In the genomic region with DNA sequence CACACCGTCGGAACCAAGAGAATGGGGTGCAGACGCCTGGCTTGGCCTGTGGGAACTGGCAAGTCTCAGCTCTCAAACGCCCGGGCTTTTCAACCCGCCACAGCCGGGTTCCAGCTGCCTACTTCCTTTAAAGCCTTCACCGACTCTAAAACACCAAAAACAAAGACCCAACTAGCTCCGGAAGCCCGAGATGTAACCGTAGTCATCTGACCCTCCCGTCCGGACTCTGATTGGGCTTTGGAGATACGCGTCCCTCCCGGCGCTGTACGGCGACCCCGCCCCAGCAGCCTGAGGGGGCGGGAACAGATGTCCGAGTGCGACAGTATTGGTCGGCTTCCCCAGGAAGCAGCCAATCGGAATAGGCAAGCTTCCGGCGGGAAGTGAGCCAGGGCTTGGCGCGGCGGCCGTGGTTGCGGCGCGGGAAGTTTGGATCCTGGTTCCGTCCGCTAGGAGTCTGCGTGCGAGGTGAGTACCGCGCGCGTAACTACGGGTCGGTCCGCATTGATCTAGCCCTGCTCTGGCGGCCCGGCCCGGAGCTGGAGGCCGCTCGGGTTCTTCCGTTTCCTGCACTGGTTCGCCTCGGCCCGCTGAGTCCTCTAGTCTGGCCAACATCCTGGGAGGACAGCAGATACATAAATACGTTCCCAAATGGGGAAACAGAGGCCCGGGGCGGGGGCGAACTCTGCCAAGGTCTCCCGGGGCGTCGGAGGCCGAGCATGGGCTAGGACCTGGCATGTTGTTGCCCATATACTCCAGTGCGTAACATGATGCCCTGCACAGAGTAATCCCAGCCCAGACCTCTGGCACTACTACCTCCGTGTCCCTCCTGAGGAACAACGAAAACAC, we compare ENCODE assay signal across 8 cellular contexts. TPM values are rescaled to one million over a fixed set of nuclear protein-coding genes. Genes with fewer than 3 reads are reported as not detected.
DNase-seq lines count a peak whose midpoint lies in the region; ATAC-seq, FAIRE-seq and TF ChIP-seq lines count a peak whose summit lies in the region.

A gene (plus strand): TSS at position 371 of the 846 bp plus-strand sequence. CDS start 30,047 bp downstream, outside the sequence.

- TSS peak; percentile 44 for BruUV-seq in mammary epithelial cell (replicated peaks; lab: Mats Ljungman, UMichigan)

- H3K27ac ChIP-seq in WERI-Rb-1 = peak within 1 kb of the TSS; percentile 92
- peak within 1 kb of the TSS; percentile 56 for H3K27ac ChIP-seq in mammary epithelial cell (ENCODE audit: insufficient read depth, low read depth, low read length)
- H3K27ac ChIP-seq in small intestine (ENCODE audit: low read depth in 1 of 2, low read length in 1 of 2) = peak within 1 kb of the TSS; percentile 83 to 97

- H3K4me1 ChIP-seq in mammary epithelial cell (ENCODE audit: insufficient read depth, low read length) (peaks cover 17% of the 10 kb centered on the region), small intestine (ENCODE audit: control insufficient read depth in 2 of 2, insufficient read depth in 1 of 2, low read depth in 1 of 2, low read length in 1 of 2) (no peaks in the 10 kb centered on the region)

- H2AFZ ChIP-seq in mammary epithelial cell (ENCODE audit: low read depth, low read length) = peak within 1 kb of the TSS; percentile 96

- 2% methylated on average over 28 of the region's 65 CpGs for WGBS in mammary epithelial cell (ENCODE audit: low coverage, missing lambda C conversion rate)
- 0 to 1% (median 0%) methylated on average over 54 to 65 of the region's 65 CpGs for WGBS in small intestine, 3 donors

- H4K20me1 ChIP-seq in mammary epithelial cell (ENCODE audit: insufficient read depth, low read length) = no peaks in the 10 kb centered on the region

- in situ Hi-C loops in mammary epithelial cell (cut with MboI; ENCODE audit: low sequenced_read_pairs in 2 of 2) = no loop called here

- CTCF ChIA-PET in mammary epithelial cell (lab: Charles Lee; ENCODE audit: low non-redundant PET) = interaction anchor here (0.6 kb wide), 2 partner anchors 96 to 156 kb away, joined by 3 to 9 read pairs; no protein-coding TSS in a partner anchor

- DNase-seq in AG08395 (ENCODE audit: low spot score) (peak; percentile 100), NCI-H2227 (lab: John Stamatoyannopoulos, UW; ENCODE audit: unreplicated experiment) (peak; percentile 95), WERI-Rb-1 (peak; percentile 95), mammary epithelial cell (peak; percentile 96), iPS-NIHi11 (ENCODE audit: low spot score) (peak; percentile 99), small intestine (peak; percentile 98)

- FAIRE-seq in small intestine (lab: Jason Lieb, UNC) = no peak

- H3K36me3 ChIP-seq in WERI-Rb-1 (peaks cover 18% of the 10 kb centered on the region), mammary epithelial cell (ENCODE audit: insufficient read depth, low read length) (no peaks in the 10 kb centered on the region), small intestine (ENCODE audit: control insufficient read depth in 2 of 2, insufficient read depth in 2 of 2, low read length in 2 of 2) (no peaks in the 10 kb centered on the region)

- intact Hi-C loops in mammary epithelial cell (cut with micrococcal nuclease) = loop anchor here (2.0 kb wide), 1 partner anchor 156 kb away; no protein-coding TSS in a partner anchor

- H3K9ac ChIP-seq in mammary epithelial cell (ENCODE audit: insufficient read depth, low read length) = peak within 1 kb of the TSS; percentile 86

- H3K27me3 ChIP-seq in WERI-Rb-1 (ENCODE audit: insufficient read depth, low read depth, severe bottlenecking) = no peaks in the 10 kb centered on the region
- H3K27me3 ChIP-seq in mammary epithelial cell (ENCODE audit: insufficient read depth, low read length) = no peaks in the 10 kb centered on the region
- no peaks in the 10 kb centered on the region for H3K27me3 ChIP-seq in small intestine (ENCODE audit: control insufficient read depth in 2 of 2, insufficient read depth in 2 of 2, low read length in 2 of 2)

- ATAC-seq in GM18873 (IDR thresholded peaks at IDR 0.05; ENCODE audit: low FRiP score, unreplicated experiment) (peak; percentile 94), HG03139 (IDR thresholded peaks at IDR 0.05; ENCODE audit: unreplicated experiment) (peak; percentile 97)

- peaks cover 32% of the 10 kb centered on the region for H3K79me2 ChIP-seq in mammary epithelial cell (ENCODE audit: insufficient read depth, low read length)

- H3K4me3 ChIP-seq in WERI-Rb-1 (ENCODE audit: low read depth, low read length) = peak within 1 kb of the TSS; percentile 94
- H3K4me3 ChIP-seq in mammary epithelial cell (replicated peaks in 1 of 3; ENCODE audit: insufficient read depth in 1 of 3, low read depth in 2 of 3, low read length in 3 of 3) = peak within 1 kb of the TSS; percentile 78 to 86 (median 83)
- peak within 1 kb of the TSS; percentile 44 to 78 for H3K4me3 ChIP-seq in small intestine (ENCODE audit: low read depth in 1 of 2, low read length in 2 of 2)

- TF ChIP-seq CTCF in WERI-Rb-1 (IDR thresholded peaks at IDR 0.05; ENCODE audit: low read depth, low read length) (no peak), mammary epithelial cell (conservative IDR thresholded peaks at IDR 0.05 in 1 of 2, IDR thresholded peaks at IDR 0.05 in 1 of 2; ENCODE audit: extremely low read depth in 1 of 2, insufficient read depth in 1 of 2, low read depth in 1 of 2, low read length in 2 of 2) (peak in 1 of 2 donors; percentile 36)

- H3K9me3 ChIP-seq in WERI-Rb-1 (ENCODE audit: severe bottlenecking) (no peaks in the 10 kb centered on the region), mammary epithelial cell (replicated peaks; ENCODE audit: insufficient read depth, low read length) (no peaks in the 10 kb centered on the region), small intestine (ENCODE audit: control insufficient read depth, low read depth) (no peaks in the 10 kb centered on the region)

- dilution Hi-C loops in mammary epithelial cell (cut with HindIII; ENCODE audit: low sequenced_read_pairs) = loop anchor here (5.0 kb wide), 1 partner anchor 40 kb away; no protein-coding TSS in a partner anchor

- H3K4me2 ChIP-seq in mammary epithelial cell (ENCODE audit: insufficient read depth, low read depth, low read length) = peak within 1 kb of the TSS; percentile 95

RNA-seq across cellular contexts. Expression of the gene that starts here (rescaled TPM):
- 1 to 10 TPM in 1 of 2 donors, under 1 TPM in 1; 0.83 to 9.2 TPM for total RNA-seq in mammary epithelial cell
- 4.4 TPM for polyA plus RNA-seq in mammary epithelial cell
- polyA minus RNA-seq in mammary epithelial cell = 62.5 TPM
- 1 to 10 TPM; 1.6 to 4.7 (median 1.9) TPM for polyA plus RNA-seq in small intestine

Comparison
In these comparisons a context has a peak if more than half of its experiments do, and no peak if none do; other contexts are left out.
1. Peak in every context shown above with its lines: DNase-seq, ATAC-seq, H3K4me3 ChIP-seq and H3K27ac ChIP-seq.